In genomic region chr3:8238434-8238833, GRCh38 we compare ENCODE assay signal across 20 cellular contexts.
DNase-seq lines count a peak whose midpoint lies in the region; ATAC-seq, FAIRE-seq and TF ChIP-seq lines count a peak whose summit lies in the region.
"Had no signal": no experiment of that assay in that cellular context is flagged by ENCODE, and none has a peak within 500 bp of the region (broad histone marks: within the 10 kb centered on the region; RNA-seq: fewer than 3 reads in every experiment).

No MANE protein-coding gene starts in this region.

- H3K4me3 ChIP-seq in liver (ENCODE audit: low read depth in 1 of 3, low read length in 3 of 3) = no peak overlapping the region
- H3K4me3 ChIP-seq in HepG2 (replicated peaks in 1 of 3; ENCODE audit: insufficient read depth in 1 of 3, low read depth in 2 of 3, low read length in 3 of 3) = no peak overlapping the region
- H3K4me3 ChIP-seq in gastroesophageal sphincter = no peak overlapping the region
- no peak overlapping the region for H3K4me3 ChIP-seq in sigmoid colon
- H3K4me3 ChIP-seq: A549 had no signal

- H3K4me2 ChIP-seq in HepG2 (ENCODE audit: low read depth, low read length) = no peak overlapping the region
- H3K4me2 ChIP-seq: A549 had no signal

- CTCF ChIA-PET in HepG2 (lab: Yijun Ruan, JAX; ENCODE audit: low intra/inter-chr PET ratio, low total read pairs) = no interaction called here

- FAIRE-seq in HepG2 (lab: Jason Lieb, UNC) = no peak
- FAIRE-seq: A549 had no signal

- peaks cover 0 to 18% (median 8%) of the 10 kb centered on the region in 4 donors for H3K4me1 ChIP-seq in liver (ENCODE audit: control insufficient read depth in 4 of 4, insufficient read depth in 4 of 4, low read length in 3 of 4)
- H3K4me1 ChIP-seq in HepG2 (ENCODE audit: insufficient read depth, low read length) = no peaks in the 10 kb centered on the region
- peaks cover 0 to 34% (median 6%) of the 10 kb centered on the region in 3 donors for H3K4me1 ChIP-seq in gastroesophageal sphincter
- peaks cover 0 to 21% (median 13%) of the 10 kb centered on the region in 4 donors for H3K4me1 ChIP-seq in sigmoid colon
- H3K4me1 ChIP-seq: A549, Caco-2 had no signal

- intact Hi-C loops in HepG2 (cut with micrococcal nuclease; ENCODE audit: unreplicated experiment) (no loop called here), sigmoid colon (cut with DNase I) (no loop called here)

- no peaks in the 10 kb centered on the region for H3K79me2 ChIP-seq in HepG2 (ENCODE audit: insufficient read depth, low read length)

- TF ChIP-seq CTCF in liver (IDR thresholded peaks at IDR 0.05; ENCODE audit: low read depth, low read length, missing input control) (no peak), HepG2 (CRISPR knock-in tag; IDR thresholded peaks at IDR 0.05) (no peak), gastroesophageal sphincter (IDR thresholded peaks at IDR 0.05) (no peak), sigmoid colon (IDR thresholded peaks at IDR 0.05) (no peak)

- H3K27me3 ChIP-seq in liver (ENCODE audit: control insufficient read depth in 4 of 4, insufficient read depth in 4 of 4, low read length in 3 of 4) (no peaks in the 10 kb centered on the region), HepG2 (ENCODE audit: control insufficient read depth in 1 of 2, insufficient read depth in 2 of 2, low read length in 2 of 2) (no peaks in the 10 kb centered on the region), gastroesophageal sphincter (no peaks in the 10 kb centered on the region), sigmoid colon (no peaks in the 10 kb centered on the region)

- no TSS peak for BruUV-seq in HepG2 (replicated peaks; lab: Mats Ljungman, UMichigan)

- DNase-seq in HepG2 (ENCODE audit: low spot score) = no peak
- DNase-seq in sigmoid colon = no peak
- no peak for DNase-seq in NCI-H128 (lab: John Stamatoyannopoulos, UW; ENCODE audit: unreplicated experiment)
- DNase-seq in amniotic stem cell (lab: John Stamatoyannopoulos, UW) = no peak
- DNase-seq: AML-193; Caco-2; CD4-positive, alpha-beta T cell; DMS153; DMS79 treated with DMSO at 0.1 percent for 48 hours; GF-D8; GOT3; H9; IMR-90 had no signal

- TF ChIP-seq POLR2A in HepG2 (IDR thresholded peaks at IDR 0.05; ENCODE audit: insufficient read depth in 1 of 2, low read depth in 2 of 2, low read length in 2 of 2) = no peak
- TF ChIP-seq POLR2A in gastroesophageal sphincter (IDR thresholded peaks at IDR 0.05) = no peak
- no peak for TF ChIP-seq POLR2A in sigmoid colon (IDR thresholded peaks at IDR 0.05)

- H4K20me1 ChIP-seq in HepG2 (ENCODE audit: insufficient read depth, low read length) = no peaks in the 10 kb centered on the region

- no peak overlapping the region for H2AFZ ChIP-seq in HepG2 (ENCODE audit: low read length)

- no peak for TF ChIP-seq EP300 in HepG2 (IDR thresholded peaks at IDR 0.05; ENCODE audit: low read depth in 2 of 2, low read length in 2 of 2)
- TF ChIP-seq EP300 in HepG2 (CRISPR knock-in tag; IDR thresholded peaks at IDR 0.05; ENCODE audit: borderline replicate concordance) = no peak
- no peak for TF ChIP-seq EP300 in gastroesophageal sphincter (IDR thresholded peaks at IDR 0.05)
- no peak for TF ChIP-seq EP300 in sigmoid colon (IDR thresholded peaks at IDR 0.05)

- POLR2A ChIA-PET in HepG2 (lab: Yijun Ruan, JAX) = no interaction called here

- no peaks in the 10 kb centered on the region for H3K9me3 ChIP-seq in liver (ENCODE audit: control insufficient read depth in 4 of 4, low read length in 3 of 4)
- H3K9me3 ChIP-seq in HepG2 (ENCODE audit: low read length) = no peaks in the 10 kb centered on the region
- peaks cover 0 to 17% (median 0%) of the 10 kb centered on the region in 3 donors for H3K9me3 ChIP-seq in gastroesophageal sphincter
- H3K9me3 ChIP-seq in sigmoid colon = peaks cover 0 to 6% (median 2%) of the 10 kb centered on the region in 4 donors
- H3K9me3 ChIP-seq: A549, Caco-2 had no signal

- whole genome bisulfite sequencing in liver = 20% methylated on average over 1 of the region's 1 CpG
- 0% methylated on average over 1 of the region's 1 CpG for WGBS in HepG2 (ENCODE audit: low lambda C conversion rate)
- 63% methylated on average over 1 of the region's 1 CpG; no CpG with 5 or more reads in 1 of the 2 donors for WGBS in gastroesophageal sphincter (ENCODE audit: low coverage in 1 of 2), 2 donors
- 67 to 73% methylated on average over 1 of the region's 1 CpG for WGBS in sigmoid colon, 2 donors

- H3K27ac ChIP-seq in liver (ENCODE audit: low read depth in 1 of 2, low read length in 2 of 2) = no peak overlapping the region
- H3K27ac ChIP-seq in HepG2 (ENCODE audit: extremely low read length, insufficient read depth, low read length) = no peak overlapping the region
- peak overlapping the region; percentile 73 to 80 (median 80) for H3K27ac ChIP-seq in gastroesophageal sphincter
- H3K27ac ChIP-seq in sigmoid colon = peak overlapping the region in 3 of 4 donors; percentile 17 to 73 (median 69)
- H3K27ac ChIP-seq: 22Rv1, A549, C4-2B had no signal

- ATAC-seq in HepG2 (no peak), gastroesophageal sphincter (peak; percentile 42), GM21737 (IDR thresholded peaks at IDR 0.05; ENCODE audit: unreplicated experiment) (no peak), HG02798 (IDR thresholded peaks at IDR 0.05; ENCODE audit: poor library complexity, unreplicated experiment) (no peak)
- ATAC-seq: A549 had no signal

- H3K36me3 ChIP-seq in liver (ENCODE audit: control insufficient read depth in 4 of 4, insufficient read depth in 3 of 4, low read depth in 1 of 4, low read length in 3 of 4) = no peaks in the 10 kb centered on the region
- H3K36me3 ChIP-seq in HepG2 (replicated peaks in 1 of 2; ENCODE audit: control insufficient read depth in 1 of 2, insufficient read depth in 2 of 2, low read length in 2 of 2) = no peaks in the 10 kb centered on the region
- H3K36me3 ChIP-seq in gastroesophageal sphincter = no peaks in the 10 kb centered on the region
- no peaks in the 10 kb centered on the region for H3K36me3 ChIP-seq in sigmoid colon

- no peak overlapping the region for H3K9ac ChIP-seq in liver (ENCODE audit: low read depth in 1 of 2, low read length in 2 of 2)
- H3K9ac ChIP-seq in HepG2 (ENCODE audit: insufficient read depth, low read depth, low read length) = no peak overlapping the region

- TF ChIP-seq RAD21 in liver (IDR thresholded peaks at IDR 0.05) (no peak), HepG2 (CRISPR knock-in tag; IDR thresholded peaks at IDR 0.05) (no peak)

- in situ Hi-C loops in HepG2 (cut with HindIII; ENCODE audit: extremely low pct_ligation_motif_present, low pct_unique_long_range_greater_than_20kb) = no loop called here

TF ChIP-seq in liver, 16 proteins besides CTCF, POLR2A, EP300 and RAD21 (continues in another document):
- TF ChIP-seq MAX (IDR thresholded peaks at IDR 0.05) (no peak), RXRA (IDR thresholded peaks at IDR 0.05) (peak; percentile 24 to 60), GABPA (IDR thresholded peaks at IDR 0.05 in 1 of 2, conservative IDR thresholded peaks at IDR 0.05 in 1 of 2) (no peak), SP1 (IDR thresholded peaks at IDR 0.05) (peak; percentile 9), YY1 (IDR thresholded peaks at IDR 0.05) (no peak), ATF3 (IDR thresholded peaks at IDR 0.05) (no peak), FOXA1 (IDR thresholded peaks at IDR 0.05) (no peak)

TF ChIP-seq in HepG2, 621 proteins besides CTCF, POLR2A, EP300 and RAD21:
- no peak for TF ChIP-seq SRSF1 (optimal IDR thresholded peaks at IDR 0.05; ENCODE audit: low read depth, low read length)
- no peak for TF ChIP-seq POGZ (CRISPR knock-in tag; IDR thresholded peaks at IDR 0.05)
- no peak for TF ChIP-seq NFYB (CRISPR knock-in tag; IDR thresholded peaks at IDR 0.05)
- no peak for TF ChIP-seq CREM (IDR thresholded peaks at IDR 0.05)
- no peak for TF ChIP-seq CREM (CRISPR knock-in tag; IDR thresholded peaks at IDR 0.05)
- no peak for TF ChIP-seq CAMTA2 (CRISPR knock-in tag; IDR thresholded peaks at IDR 0.05; ENCODE audit: borderline replicate concordance)
- no peak for TF ChIP-seq CHD2 (IDR thresholded peaks at IDR 0.05; ENCODE audit: low read depth, low read length)
- TF ChIP-seq SCMH1 (CRISPR knock-in tag; IDR thresholded peaks at IDR 0.05; ENCODE audit: borderline replicate concordance) = no peak
- TF ChIP-seq CEBPB (IDR thresholded peaks at IDR 0.05; ENCODE audit: borderline replicate concordance, low read depth, low read length) = no peak
- no peak for TF ChIP-seq KDM3A (CRISPR knock-in tag; IDR thresholded peaks at IDR 0.05; ENCODE audit: low read depth)

Comparison
In these comparisons a context has a peak if more than half of its experiments do, and no peak if none do; other contexts are left out.
1. H3K27ac ChIP-seq: peak in gastroesophageal sphincter (4 of 4) and sigmoid colon (3 of 4); none in liver (0 of 2) and HepG2 (single experiment).